31 cellular contexts compared by ENCODE assay signal in the genomic region with DNA sequence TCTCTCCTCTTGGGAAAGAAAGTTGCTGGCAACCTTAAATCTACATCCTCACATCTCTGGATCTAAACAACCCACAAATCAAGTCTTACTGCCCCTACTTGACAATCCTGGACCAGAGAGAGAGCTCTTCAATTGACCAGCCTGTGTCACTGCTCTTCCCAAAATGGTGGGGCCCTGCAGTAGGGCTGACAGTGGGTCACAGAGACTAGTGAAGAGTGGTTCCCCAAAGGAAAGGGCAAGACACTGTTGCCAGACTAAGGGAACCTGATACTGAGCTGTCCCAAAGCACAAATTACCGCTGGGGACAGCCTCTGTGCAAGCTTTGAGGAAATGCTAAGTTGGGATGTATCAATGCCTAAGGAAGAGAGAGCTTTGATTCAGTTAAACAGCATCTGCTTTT. TPM values are rescaled to one million over a fixed set of nuclear protein-coding genes. Genes with fewer than 3 reads are reported as not detected.
DNase-seq lines count a peak whose midpoint lies in the region; ATAC-seq and TF ChIP-seq lines count a peak whose summit lies in the region.
"Had no signal": no experiment of that assay in that cellular context is flagged by ENCODE, and none has a peak within 500 bp of the region (broad histone marks: within the 10 kb centered on the region; RNA-seq: fewer than 3 reads in every experiment).

No MANE protein-coding gene starts in this region.

- no peaks in the 10 kb centered on the region for H3K36me3 Mint-ChIP-seq in activated CD8-positive, alpha-beta T cell treated with anti-CD3 and anti-CD28 coated beads, Interleukin-2, amount 10 ng/mL, durations not matched to agents 7 days and 5 days (ENCODE audit: low read depth)
- H3K36me3 Mint-ChIP-seq in activated CD8-positive, alpha-beta T cell treated with anti-CD3 and anti-CD28 coated beads for 36 hours (ENCODE audit: low read depth): no peaks in the 10 kb centered on the region
- H3K36me3 Mint-ChIP-seq in endodermal cell (ENCODE audit: low read depth): no peaks in the 10 kb centered on the region
- no peaks in the 10 kb centered on the region for H3K36me3 Mint-ChIP-seq in activated CD4-positive, alpha-beta memory T cell treated with anti-CD3 and anti-CD28 coated beads, Interleukin-2, amount 10 ng/mL, durations not matched to agents 7 days and 5 days (ENCODE audit: low read depth)
- H3K36me3 Mint-ChIP-seq: activated naive CD8-positive, alpha-beta T cell; CD4-positive, CD25-positive, alpha-beta regulatory T cell had no signal

- POLR2A ChIA-PET in activated CD8-positive, alpha-beta T cell treated with anti-CD3 and anti-CD28 coated beads, Interleukin-2, amount 10 ng/mL, durations not matched to agents 7 days and 5 days (lab: Charles Lee): no interaction called here
- POLR2A ChIA-PET in activated CD8-positive, alpha-beta T cell treated with anti-CD3 and anti-CD28 coated beads for 36 hours (lab: Charles Lee): interaction anchor here (1.2 kb wide), 1 partner anchor 31 kb away, joined by 4 read pairs; no protein-coding TSS in a partner anchor
- POLR2A ChIA-PET in activated CD4-positive, alpha-beta memory T cell treated with anti-CD3 and anti-CD28 coated beads, Interleukin-2, amount 10 ng/mL, durations not matched to agents 7 days and 5 days (lab: Charles Lee): no interaction called here

- H3K27ac ChIP-seq in DND-41 (ENCODE audit: low read length) (no peak overlapping the region), endodermal cell (ENCODE audit: low read depth, low read length) (no peak overlapping the region), spleen (no peak overlapping the region), osteoblast (ENCODE audit: low read depth, low read length) (no peak overlapping the region)
- H3K27ac ChIP-seq: breast epithelium, neutrophil, prostate gland, right lobe of liver, upper lobe of left lung, WERI-Rb-1 had no signal

- no peak for TF ChIP-seq CTCF in activated CD8-positive, alpha-beta T cell treated with anti-CD3 and anti-CD28 coated beads for 36 hours (IDR thresholded peaks at IDR 0.05)
- no peak for TF ChIP-seq CTCF in DND-41 (IDR thresholded peaks at IDR 0.05; ENCODE audit: borderline replicate concordance, extremely low read depth, low read length, poor library complexity, severe bottlenecking)
- no peak for TF ChIP-seq CTCF in endodermal cell (conservative IDR thresholded peaks at IDR 0.05)
- TF ChIP-seq CTCF in spleen (IDR thresholded peaks at IDR 0.05 in 8 of 11, conservative IDR thresholded peaks at IDR 0.05 in 3 of 11): no peak
- TF ChIP-seq CTCF in osteoblast (IDR thresholded peaks at IDR 0.05; ENCODE audit: extremely low read depth, low read depth, low read length): no peak

- ATAC-seq in activated CD8-positive, alpha-beta T cell treated with anti-CD3 and anti-CD28 coated beads, Interleukin-2, amount 10 ng/mL, durations not matched to agents 7 days and 5 days: no peak
- ATAC-seq in activated CD8-positive, alpha-beta T cell treated with anti-CD3 and anti-CD28 coated beads for 36 hours: no peak
- no peak for ATAC-seq in DND-41 (ENCODE audit: insufficient read depth, low read depth)
- no peak for ATAC-seq in GM21529 (IDR thresholded peaks at IDR 0.05; ENCODE audit: unreplicated experiment)
- ATAC-seq: Panc1, right lobe of liver had no signal

- DNase-seq in activated CD8-positive, alpha-beta T cell treated with anti-CD3 and anti-CD28 coated beads, Interleukin-2, amount 10 ng/mL, durations not matched to agents 7 days and 5 days: peak; percentile 15
- DNase-seq in activated CD8-positive, alpha-beta T cell treated with anti-CD3 and anti-CD28 coated beads for 36 hours: no peak
- peak; percentile 1 for DNase-seq in DND-41
- peak; percentile 35 for DNase-seq in endodermal cell
- DNase-seq in spleen: peak; percentile 32
- no peak for DNase-seq in osteoblast (ENCODE audit: insufficient read length, low spot score, missing footprints)
- DNase-seq in activated CD4-positive, alpha-beta memory T cell treated with anti-CD3 and anti-CD28 coated beads, Interleukin-2, amount 10 ng/mL, durations not matched to agents 7 days and 5 days: no peak
- DNase-seq: activated CD4-positive, alpha-beta T cell treated with anti-CD3 and anti-CD28 coated beads, Interleukin-2, amount 50 U/mL, for 1 hour; anterior cingulate cortex; CD4-positive, CD25-positive, alpha-beta regulatory T cell; effector CD8-positive, alpha-beta T cell; GOT3; hippocampal formation; mesendoderm; NCI-H146; NCI-H226; SHP77 treated with DMSO at 0.1 percent for 48 hours; stimulated activated CD4-positive, alpha-beta T cell treated with anti-CD3 and anti-CD28 coated beads, Interleukin-2, amount 100 ng/mL, for 48 hours had no signal

- H3K4me2 ChIP-seq in DND-41 (ENCODE audit: insufficient read depth, low read length): no peak overlapping the region
- H3K4me2 ChIP-seq in osteoblast (ENCODE audit: insufficient read depth, low read length): no peak overlapping the region

- H3K9ac ChIP-seq in DND-41 (ENCODE audit: low read depth, low read length): no peak overlapping the region
- no peak overlapping the region for H3K9ac ChIP-seq in endodermal cell (ENCODE audit: extremely low read depth, low read length, poor library complexity, severe bottlenecking)

- peaks cover 20% of the 10 kb centered on the region for H3K27me3 Mint-ChIP-seq in activated CD8-positive, alpha-beta T cell treated with anti-CD3 and anti-CD28 coated beads, Interleukin-2, amount 10 ng/mL, durations not matched to agents 7 days and 5 days (ENCODE audit: low read depth)
- peaks cover 2% of the 10 kb centered on the region for H3K27me3 Mint-ChIP-seq in activated CD8-positive, alpha-beta T cell treated with anti-CD3 and anti-CD28 coated beads for 36 hours
- H3K27me3 Mint-ChIP-seq in endodermal cell (ENCODE audit: insufficient read depth): no peaks in the 10 kb centered on the region
- peaks cover 2% of the 10 kb centered on the region for H3K27me3 Mint-ChIP-seq in activated CD4-positive, alpha-beta memory T cell treated with anti-CD3 and anti-CD28 coated beads, Interleukin-2, amount 10 ng/mL, durations not matched to agents 7 days and 5 days

- H3K9me3 ChIP-seq in DND-41 (ENCODE audit: insufficient read depth, low read length, severe bottlenecking) (no peaks in the 10 kb centered on the region), endodermal cell (ENCODE audit: control insufficient read depth, low read length) (no peaks in the 10 kb centered on the region), spleen (no peaks in the 10 kb centered on the region), osteoblast (ENCODE audit: low read depth, low read length) (no peaks in the 10 kb centered on the region)
- H3K9me3 ChIP-seq: breast epithelium, neutrophil, prostate gland, right lobe of liver, upper lobe of left lung had no signal

- H3K79me2 ChIP-seq in DND-41 (ENCODE audit: insufficient read depth, low read length): no peaks in the 10 kb centered on the region
- H3K79me2 ChIP-seq in osteoblast (ENCODE audit: insufficient read depth, low read length): no peaks in the 10 kb centered on the region

- H3K4me1 Mint-ChIP-seq in activated CD8-positive, alpha-beta T cell treated with anti-CD3 and anti-CD28 coated beads, Interleukin-2, amount 10 ng/mL, durations not matched to agents 7 days and 5 days (ENCODE audit: low read depth): peaks cover 3% of the 10 kb centered on the region
- peaks cover 4% of the 10 kb centered on the region for H3K4me1 Mint-ChIP-seq in activated CD8-positive, alpha-beta T cell treated with anti-CD3 and anti-CD28 coated beads for 36 hours (ENCODE audit: low read depth)
- peaks cover 8% of the 10 kb centered on the region for H3K4me1 Mint-ChIP-seq in endodermal cell
- H3K4me1 Mint-ChIP-seq in activated CD4-positive, alpha-beta memory T cell treated with anti-CD3 and anti-CD28 coated beads, Interleukin-2, amount 10 ng/mL, durations not matched to agents 7 days and 5 days: peaks cover 2% of the 10 kb centered on the region

- no peak overlapping the region for H3K27ac Mint-ChIP-seq in activated CD8-positive, alpha-beta T cell treated with anti-CD3 and anti-CD28 coated beads, Interleukin-2, amount 10 ng/mL, durations not matched to agents 7 days and 5 days
- H3K27ac Mint-ChIP-seq in activated CD8-positive, alpha-beta T cell treated with anti-CD3 and anti-CD28 coated beads for 36 hours: no peak overlapping the region
- H3K27ac Mint-ChIP-seq in endodermal cell: no peak overlapping the region
- H3K27ac Mint-ChIP-seq in activated CD4-positive, alpha-beta memory T cell treated with anti-CD3 and anti-CD28 coated beads, Interleukin-2, amount 10 ng/mL, durations not matched to agents 7 days and 5 days: no peak overlapping the region
- H3K27ac Mint-ChIP-seq: activated naive CD8-positive, alpha-beta T cell; CD4-positive, CD25-positive, alpha-beta regulatory T cell; HFFc6 had no signal

- H3K4me3 ChIP-seq in DND-41 (ENCODE audit: low read depth in 1 of 2, low read length in 2 of 2) (no peak overlapping the region), endodermal cell (ENCODE audit: low read length) (no peak overlapping the region), spleen (no peak overlapping the region), osteoblast (ENCODE audit: insufficient read depth, low read length) (no peak overlapping the region)
- H3K4me3 ChIP-seq: breast epithelium, prostate gland, right lobe of liver, upper lobe of left lung had no signal

- H3K4me3 Mint-ChIP-seq in activated CD8-positive, alpha-beta T cell treated with anti-CD3 and anti-CD28 coated beads, Interleukin-2, amount 10 ng/mL, durations not matched to agents 7 days and 5 days: no peak overlapping the region
- H3K4me3 Mint-ChIP-seq in activated CD8-positive, alpha-beta T cell treated with anti-CD3 and anti-CD28 coated beads for 36 hours: no peak overlapping the region
- H3K4me3 Mint-ChIP-seq in endodermal cell: no peak overlapping the region
- H3K4me3 Mint-ChIP-seq in activated CD4-positive, alpha-beta memory T cell treated with anti-CD3 and anti-CD28 coated beads, Interleukin-2, amount 10 ng/mL, durations not matched to agents 7 days and 5 days: no peak overlapping the region
- H3K4me3 Mint-ChIP-seq: activated naive CD8-positive, alpha-beta T cell; CD4-positive, CD25-positive, alpha-beta regulatory T cell; HFFc6 had no signal

- no peaks in the 10 kb centered on the region for H3K9me3 Mint-ChIP-seq in activated CD8-positive, alpha-beta T cell treated with anti-CD3 and anti-CD28 coated beads, Interleukin-2, amount 10 ng/mL, durations not matched to agents 7 days and 5 days (ENCODE audit: insufficient read depth)
- no peaks in the 10 kb centered on the region for H3K9me3 Mint-ChIP-seq in activated CD8-positive, alpha-beta T cell treated with anti-CD3 and anti-CD28 coated beads for 36 hours
- H3K9me3 Mint-ChIP-seq in endodermal cell: no peaks in the 10 kb centered on the region
- no peaks in the 10 kb centered on the region for H3K9me3 Mint-ChIP-seq in activated CD4-positive, alpha-beta memory T cell treated with anti-CD3 and anti-CD28 coated beads, Interleukin-2, amount 10 ng/mL, durations not matched to agents 7 days and 5 days
- H3K9me3 Mint-ChIP-seq: CD4-positive, CD25-positive, alpha-beta regulatory T cell; HFFc6 had no signal

- H2AFZ ChIP-seq in DND-41 (ENCODE audit: low read depth, low read length): no peak overlapping the region
- no peak overlapping the region for H2AFZ ChIP-seq in osteoblast (ENCODE audit: low read length)

- CTCF ChIA-PET in activated CD8-positive, alpha-beta T cell treated with anti-CD3 and anti-CD28 coated beads, Interleukin-2, amount 10 ng/mL, durations not matched to agents 7 days and 5 days (lab: Charles Lee): no interaction called here
- CTCF ChIA-PET in activated CD8-positive, alpha-beta T cell treated with anti-CD3 and anti-CD28 coated beads for 36 hours (lab: Charles Lee): no interaction called here
- CTCF ChIA-PET in activated CD4-positive, alpha-beta memory T cell treated with anti-CD3 and anti-CD28 coated beads, Interleukin-2, amount 10 ng/mL, durations not matched to agents 7 days and 5 days (lab: Charles Lee): interaction anchor here (0.8 kb wide), 1 partner anchor 9 kb away, joined by 3 read pairs; no protein-coding TSS in a partner anchor

- TF ChIP-seq POLR2A in spleen (IDR thresholded peaks at IDR 0.05): no peak

- H3K27me3 ChIP-seq in DND-41 (ENCODE audit: insufficient read depth, low read length, poor library complexity) (peaks cover 5% of the 10 kb centered on the region), endodermal cell (ENCODE audit: control insufficient read depth, insufficient read depth, low read length, poor library complexity, severe bottlenecking) (peaks cover 42% of the 10 kb centered on the region), spleen (replicated peaks in 1 of 7) (peaks cover 9 to 50% (median 34%) of the 10 kb centered on the region in 7 donors), osteoblast (ENCODE audit: insufficient read depth, low read length) (peaks cover 40% of the 10 kb centered on the region)

- no peaks in the 10 kb centered on the region for H4K20me1 ChIP-seq in DND-41 (ENCODE audit: insufficient read depth, low read length)
- peaks cover 4% of the 10 kb centered on the region for H4K20me1 ChIP-seq in osteoblast (ENCODE audit: insufficient read depth, low read length)

- 60 to 67% methylated on average over 1 of the region's 1 CpG for WGBS in endodermal cell (ENCODE audit: insufficient coverage in 1 of 2, insufficient read length in 1 of 2), 2 experiments
- 40 to 75% (median 52%) methylated on average over 1 of the region's 1 CpG for WGBS in spleen, 5 donors

- intact Hi-C loops in activated CD8-positive, alpha-beta T cell treated with anti-CD3 and anti-CD28 coated beads for 36 hours (cut with micrococcal nuclease): no loop called here
- intact Hi-C loops in spleen (cut with DNase I; ENCODE audit: low total_unique reads): no loop called here

- H3K36me3 ChIP-seq in DND-41 (ENCODE audit: insufficient read depth, low read length) (no peaks in the 10 kb centered on the region), endodermal cell (ENCODE audit: control insufficient read depth, insufficient read depth, low read length) (no peaks in the 10 kb centered on the region), spleen (no peaks in the 10 kb centered on the region), osteoblast (ENCODE audit: insufficient read depth, low read length) (no peaks in the 10 kb centered on the region)
- H3K36me3 ChIP-seq: breast epithelium, neutrophil, prostate gland, right lobe of liver, upper lobe of left lung, WERI-Rb-1 had no signal

- H3K4me1 ChIP-seq in DND-41 (ENCODE audit: insufficient read depth, low read length): no peaks in the 10 kb centered on the region
- H3K4me1 ChIP-seq in endodermal cell (ENCODE audit: control insufficient read depth, insufficient read depth, low read length): peaks cover 4% of the 10 kb centered on the region
- peaks cover 0 to 15% (median 8%) of the 10 kb centered on the region in 6 donors for H3K4me1 ChIP-seq in spleen
- no peaks in the 10 kb centered on the region for H3K4me1 ChIP-seq in osteoblast (ENCODE audit: insufficient read depth, low read length)
- H3K4me1 ChIP-seq: breast epithelium, prostate gland had no signal

RNA-seq across cellular contexts. Expression of a gene that starts 4.5 kb away (rescaled TPM):
- not detected for total RNA-seq in activated CD8-positive, alpha-beta T cell treated with anti-CD3 and anti-CD28 coated beads, Interleukin-2, amount 10 ng/mL, durations not matched to agents 7 days and 5 days
- not detected for total RNA-seq in activated CD8-positive, alpha-beta T cell treated with anti-CD3 and anti-CD28 coated beads for 36 hours
- total RNA-seq in endodermal cell (10 to 100 TPM; 16.1 to 25.2 TPM), spleen (not detected), osteoblast (not detected in 2 replicates)
- 4.7 TPM for polyA plus RNA-seq in endodermal cell (2013, experiment 1 of 2)
- 3.0 TPM for polyA plus RNA-seq in endodermal cell (2013, experiment 2 of 2)
- not detected for polyA plus RNA-seq in spleen
- not detected for total RNA-seq in activated CD4-positive, alpha-beta memory T cell treated with anti-CD3 and anti-CD28 coated beads, Interleukin-2, amount 10 ng/mL, durations not matched to agents 7 days and 5 days
- total RNA-seq: CD4-positive, CD25-positive, alpha-beta regulatory T cell; HFFc6; LHCN-M2; myocyte had no signal
- polyA plus RNA-seq: CD4-positive, CD25-positive, alpha-beta regulatory T cell had no signal

RNA-seq across cellular contexts. Expression of a gene that starts 18.0 kb away (rescaled TPM):
- 1 to 10 TPM in 1 of 2 experiments, under 1 TPM in 1; 0.55 to 1.0 TPM for total RNA-seq in activated CD8-positive, alpha-beta T cell treated with anti-CD3 and anti-CD28 coated beads, Interleukin-2, amount 10 ng/mL, durations not matched to agents 7 days and 5 days
- total RNA-seq in activated CD8-positive, alpha-beta T cell treated with anti-CD3 and anti-CD28 coated beads for 36 hours: under 1 TPM; 0.59 to 0.98 TPM
- total RNA-seq in endodermal cell: 1 to 10 TPM; 1.3 to 3.2 TPM
- polyA plus RNA-seq in endodermal cell (2013, experiment 1 of 2): 0.50 TPM
- polyA plus RNA-seq in endodermal cell (2013, experiment 2 of 2): 0.58 TPM
- 1 to 10 TPM in 6 of 7 donors, under 1 TPM in 1; 0.92 to 8.4 (median 3.2) TPM for total RNA-seq in spleen
- polyA plus RNA-seq in spleen: 1 to 10 TPM in 2 of 3 donors, under 1 TPM in 1; 0.20 to 1.5 (median 1.0) TPM
- total RNA-seq in osteoblast: under 0.01 TPM in 2 replicates
- total RNA-seq in activated CD4-positive, alpha-beta memory T cell treated with anti-CD3 and anti-CD28 coated beads, Interleukin-2, amount 10 ng/mL, durations not matched to agents 7 days and 5 days: under 1 TPM; 0.86 to 0.95 TPM
- total RNA-seq: epithelial cell of proximal tubule had no signal

Comparison
In these comparisons a context has a peak if more than half of its experiments do, and no peak if none do; other contexts are left out.
1. DNase-seq: peak in activated CD8-positive, alpha-beta T cell treated with anti-CD3 and anti-CD28 coated beads, Interleukin-2, amount 10 ng/mL, durations not matched to agents 7 days and 5 days (single experiment), DND-41 (single experiment), endodermal cell (single experiment) and spleen (single experiment); none in activated CD8-positive, alpha-beta T cell treated with anti-CD3 and anti-CD28 coated beads for 36 hours (single experiment), osteoblast (single experiment) and activated CD4-positive, alpha-beta memory T cell treated with anti-CD3 and anti-CD28 coated beads, Interleukin-2, amount 10 ng/mL, durations not matched to agents 7 days and 5 days (single experiment).
2. RNA of a gene that starts 4.5 kb away (total RNA-seq): 16.1 to 25.2 TPM in endodermal cell; not detected in activated CD8-positive, alpha-beta T cell treated with anti-CD3 and anti-CD28 coated beads for 36 hours, not detected in activated CD8-positive, alpha-beta T cell treated with anti-CD3 and anti-CD28 coated beads, Interleukin-2, amount 10 ng/mL, durations not matched to agents 7 days and 5 days, not detected in spleen, not detected in osteoblast and not detected in activated CD4-positive, alpha-beta memory T cell treated with anti-CD3 and anti-CD28 coated beads, Interleukin-2, amount 10 ng/mL, durations not matched to agents 7 days and 5 days; every median in the first group is over 10 times any median in the second.